In the genomic region with DNA sequence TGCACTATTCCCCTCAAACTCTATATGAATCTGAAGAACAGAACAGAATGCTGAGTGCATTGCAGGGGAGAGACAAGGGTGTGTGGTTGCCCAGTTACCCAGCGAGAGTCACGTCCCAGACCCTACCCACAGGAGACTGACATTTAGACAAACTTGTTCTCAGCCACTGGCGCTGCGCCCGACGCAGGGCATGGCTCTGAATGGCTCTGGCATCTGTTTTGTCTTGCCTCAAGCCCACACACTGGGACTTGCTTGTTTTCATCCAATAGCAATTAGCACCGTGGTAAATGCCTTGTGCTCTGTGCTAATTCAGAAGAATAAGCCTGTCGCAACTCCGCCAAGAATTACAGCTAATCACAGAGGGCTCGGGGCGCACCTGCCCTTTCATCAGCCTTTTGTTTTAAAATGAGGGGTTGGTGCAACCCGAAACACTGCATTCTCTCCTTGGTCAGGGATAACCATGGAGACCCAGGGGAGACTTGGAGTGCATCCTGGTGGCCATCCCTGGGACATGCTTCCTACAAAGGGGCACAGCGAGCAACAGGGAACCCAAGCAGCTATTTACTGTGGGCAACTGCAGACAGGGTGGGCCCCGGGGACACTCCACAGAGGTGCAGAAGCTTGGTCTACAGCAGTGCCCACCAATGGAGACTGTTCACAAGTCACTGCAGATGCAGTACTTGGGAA, we compare ENCODE assay signal across 1 cellular context.
TF ChIP-seq lines count a peak whose summit lies in the region.

No MANE protein-coding gene starts in this region.

TF ChIP-seq in WTC11, 78 proteins besides CTCF, POLR2A, EP300 and RAD21 (continued from another document):
- TF ChIP-seq, protein P1, sequence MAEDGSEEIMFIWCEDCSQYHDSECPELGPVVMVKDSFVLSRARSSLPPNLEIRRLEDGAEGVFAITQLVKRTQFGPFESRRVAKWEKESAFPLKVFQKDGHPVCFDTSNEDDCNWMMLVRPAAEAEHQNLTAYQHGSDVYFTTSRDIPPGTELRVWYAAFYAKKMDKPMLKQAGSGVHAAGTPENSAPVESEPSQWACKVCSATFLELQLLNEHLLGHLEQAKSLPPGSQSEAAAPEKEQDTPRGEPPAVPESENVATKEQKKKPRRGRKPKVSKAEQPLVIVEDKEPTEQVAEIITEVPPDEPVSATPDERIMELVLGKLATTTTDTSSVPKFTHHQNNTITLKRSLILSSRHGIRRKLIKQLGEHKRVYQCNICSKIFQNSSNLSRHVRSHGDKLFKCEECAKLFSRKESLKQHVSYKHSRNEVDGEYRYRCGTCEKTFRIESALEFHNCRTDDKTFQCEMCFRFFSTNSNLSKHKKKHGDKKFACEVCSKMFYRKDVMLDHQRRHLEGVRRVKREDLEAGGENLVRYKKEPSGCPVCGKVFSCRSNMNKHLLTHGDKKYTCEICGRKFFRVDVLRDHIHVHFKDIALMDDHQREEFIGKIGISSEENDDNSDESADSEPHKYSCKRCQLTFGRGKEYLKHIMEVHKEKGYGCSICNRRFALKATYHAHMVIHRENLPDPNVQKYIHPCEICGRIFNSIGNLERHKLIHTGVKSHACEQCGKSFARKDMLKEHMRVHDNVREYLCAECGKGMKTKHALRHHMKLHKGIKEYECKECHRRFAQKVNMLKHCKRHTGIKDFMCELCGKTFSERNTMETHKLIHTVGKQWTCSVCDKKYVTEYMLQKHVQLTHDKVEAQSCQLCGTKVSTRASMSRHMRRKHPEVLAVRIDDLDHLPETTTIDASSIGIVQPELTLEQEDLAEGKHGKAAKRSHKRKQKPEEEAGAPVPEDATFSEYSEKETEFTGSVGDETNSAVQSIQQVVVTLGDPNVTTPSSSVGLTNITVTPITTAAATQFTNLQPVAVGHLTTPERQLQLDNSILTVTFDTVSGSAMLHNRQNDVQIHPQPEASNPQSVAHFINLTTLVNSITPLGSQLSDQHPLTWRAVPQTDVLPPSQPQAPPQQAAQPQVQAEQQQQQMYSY (CRISPR knock-in tag; IDR thresholded peaks at IDR 0.05) = no peak
TF ChIP-seq in WTC11: peak in this region for 0.
